Comparison of ENCODE assay signal across 1 cellular context in the genomic region with DNA sequence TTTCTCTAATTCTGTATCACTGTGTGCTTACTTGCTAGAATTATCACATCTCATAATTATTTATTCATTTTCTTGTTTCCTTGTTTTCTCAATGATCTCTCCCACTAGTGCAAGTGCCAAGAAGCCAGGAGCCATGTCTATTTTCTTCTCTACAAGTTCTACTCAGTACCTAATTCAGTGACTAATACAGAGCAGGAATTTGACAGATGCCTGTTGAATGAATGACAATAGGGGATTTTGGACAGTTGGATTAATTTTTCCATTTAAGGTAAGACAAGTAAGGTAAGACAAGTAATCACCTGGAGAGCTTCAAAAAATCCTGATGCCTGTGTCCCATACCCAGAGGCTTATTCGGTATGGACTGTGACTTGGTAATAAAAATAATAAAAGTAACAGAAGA.
TF ChIP-seq lines count a peak whose summit lies in the region.

No MANE protein-coding gene starts in this region.

TF ChIP-seq in SK-N-SH, 30 proteins besides CTCF, POLR2A, EP300 and RAD21 (continued from another document):
- TF ChIP-seq, protein P1, sequence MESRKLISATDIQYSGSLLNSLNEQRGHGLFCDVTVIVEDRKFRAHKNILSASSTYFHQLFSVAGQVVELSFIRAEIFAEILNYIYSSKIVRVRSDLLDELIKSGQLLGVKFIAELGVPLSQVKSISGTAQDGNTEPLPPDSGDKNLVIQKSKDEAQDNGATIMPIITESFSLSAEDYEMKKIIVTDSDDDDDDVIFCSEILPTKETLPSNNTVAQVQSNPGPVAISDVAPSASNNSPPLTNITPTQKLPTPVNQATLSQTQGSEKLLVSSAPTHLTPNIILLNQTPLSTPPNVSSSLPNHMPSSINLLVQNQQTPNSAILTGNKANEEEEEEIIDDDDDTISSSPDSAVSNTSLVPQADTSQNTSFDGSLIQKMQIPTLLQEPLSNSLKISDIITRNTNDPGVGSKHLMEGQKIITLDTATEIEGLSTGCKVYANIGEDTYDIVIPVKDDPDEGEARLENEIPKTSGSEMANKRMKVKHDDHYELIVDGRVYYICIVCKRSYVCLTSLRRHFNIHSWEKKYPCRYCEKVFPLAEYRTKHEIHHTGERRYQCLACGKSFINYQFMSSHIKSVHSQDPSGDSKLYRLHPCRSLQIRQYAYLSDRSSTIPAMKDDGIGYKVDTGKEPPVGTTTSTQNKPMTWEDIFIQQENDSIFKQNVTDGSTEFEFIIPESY (IDR thresholded peaks at IDR 0.05; ENCODE audit: borderline replicate concordance, low read depth), result no peak
- TF ChIP-seq FOSL2 (IDR thresholded peaks at IDR 0.05; ENCODE audit: borderline replicate concordance, low read depth), result no peak
- TF ChIP-seq NFIC (IDR thresholded peaks at IDR 0.05; ENCODE audit: borderline replicate concordance), result no peak
- TF ChIP-seq, protein P2, sequence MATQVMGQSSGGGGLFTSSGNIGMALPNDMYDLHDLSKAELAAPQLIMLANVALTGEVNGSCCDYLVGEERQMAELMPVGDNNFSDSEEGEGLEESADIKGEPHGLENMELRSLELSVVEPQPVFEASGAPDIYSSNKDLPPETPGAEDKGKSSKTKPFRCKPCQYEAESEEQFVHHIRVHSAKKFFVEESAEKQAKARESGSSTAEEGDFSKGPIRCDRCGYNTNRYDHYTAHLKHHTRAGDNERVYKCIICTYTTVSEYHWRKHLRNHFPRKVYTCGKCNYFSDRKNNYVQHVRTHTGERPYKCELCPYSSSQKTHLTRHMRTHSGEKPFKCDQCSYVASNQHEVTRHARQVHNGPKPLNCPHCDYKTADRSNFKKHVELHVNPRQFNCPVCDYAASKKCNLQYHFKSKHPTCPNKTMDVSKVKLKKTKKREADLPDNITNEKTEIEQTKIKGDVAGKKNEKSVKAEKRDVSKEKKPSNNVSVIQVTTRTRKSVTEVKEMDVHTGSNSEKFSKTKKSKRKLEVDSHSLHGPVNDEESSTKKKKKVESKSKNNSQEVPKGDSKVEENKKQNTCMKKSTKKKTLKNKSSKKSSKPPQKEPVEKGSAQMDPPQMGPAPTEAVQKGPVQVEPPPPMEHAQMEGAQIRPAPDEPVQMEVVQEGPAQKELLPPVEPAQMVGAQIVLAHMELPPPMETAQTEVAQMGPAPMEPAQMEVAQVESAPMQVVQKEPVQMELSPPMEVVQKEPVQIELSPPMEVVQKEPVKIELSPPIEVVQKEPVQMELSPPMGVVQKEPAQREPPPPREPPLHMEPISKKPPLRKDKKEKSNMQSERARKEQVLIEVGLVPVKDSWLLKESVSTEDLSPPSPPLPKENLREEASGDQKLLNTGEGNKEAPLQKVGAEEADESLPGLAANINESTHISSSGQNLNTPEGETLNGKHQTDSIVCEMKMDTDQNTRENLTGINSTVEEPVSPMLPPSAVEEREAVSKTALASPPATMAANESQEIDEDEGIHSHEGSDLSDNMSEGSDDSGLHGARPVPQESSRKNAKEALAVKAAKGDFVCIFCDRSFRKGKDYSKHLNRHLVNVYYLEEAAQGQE (IDR thresholded peaks at IDR 0.05; ENCODE audit: low read depth, low read length), result no peak
- TF ChIP-seq, protein P3, sequence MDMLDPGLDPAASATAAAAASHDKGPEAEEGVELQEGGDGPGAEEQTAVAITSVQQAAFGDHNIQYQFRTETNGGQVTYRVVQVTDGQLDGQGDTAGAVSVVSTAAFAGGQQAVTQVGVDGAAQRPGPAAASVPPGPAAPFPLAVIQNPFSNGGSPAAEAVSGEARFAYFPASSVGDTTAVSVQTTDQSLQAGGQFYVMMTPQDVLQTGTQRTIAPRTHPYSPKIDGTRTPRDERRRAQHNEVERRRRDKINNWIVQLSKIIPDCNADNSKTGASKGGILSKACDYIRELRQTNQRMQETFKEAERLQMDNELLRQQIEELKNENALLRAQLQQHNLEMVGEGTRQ (IDR thresholded peaks at IDR 0.05; ENCODE audit: borderline replicate concordance, low read depth, low read length), result no peak
- TF ChIP-seq RCOR1 (IDR thresholded peaks at IDR 0.05; ENCODE audit: low read length), result no peak
- TF ChIP-seq YY1 (IDR thresholded peaks at IDR 0.05; ENCODE audit: low read depth), result no peak
